29 cellular contexts compared by ENCODE assay signal in the genomic region with DNA sequence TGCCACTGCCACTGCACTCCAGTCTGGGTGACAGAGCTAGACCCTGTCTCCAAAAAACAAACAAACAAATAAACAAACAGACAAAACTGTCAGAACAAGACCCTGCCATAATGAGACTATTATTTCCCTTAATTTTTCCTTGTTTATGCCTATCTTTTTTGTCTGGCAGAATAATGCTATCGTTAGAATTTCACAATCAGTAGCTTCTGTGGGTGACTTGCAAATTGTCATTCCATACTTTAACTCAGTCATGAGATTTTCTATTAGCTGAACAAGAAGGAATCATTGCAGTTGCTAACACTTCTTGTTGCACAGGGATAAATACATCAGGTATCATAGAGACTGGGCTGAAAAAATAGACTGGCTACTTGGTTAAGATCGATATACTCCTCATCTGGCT.
"Had no signal": no experiment of that assay in that cellular context is flagged by ENCODE, and none has a peak within 500 bp of the region (broad histone marks: within the 10 kb centered on the region; RNA-seq: fewer than 3 reads in every experiment).

No MANE protein-coding gene starts in this region.

- H3K36me3 Mint-ChIP-seq: immature natural killer cell; naive thymus-derived CD8-positive, alpha-beta T cell; neural progenitor cell; stimulated activated memory B cell treated with anti-CD40 and anti-IgM and Interleukin-4, amounts not matched to agents 10 μg/mL and 1 μg/mL and 100 μg/mL, for 72 hours had no signal

- H3K4me1 ChIP-seq: lower lobe of right lung, neural progenitor cell, parathyroid adenoma, right atrium auricular region, thyroid gland, transverse colon, upper lobe of left lung, vagina had no signal

- H3K4me3 Mint-ChIP-seq: immature natural killer cell; naive thymus-derived CD8-positive, alpha-beta T cell; nephron progenitor cell; neural progenitor cell; stimulated activated memory B cell treated with anti-CD40 and anti-IgM and Interleukin-4, amounts not matched to agents 10 μg/mL and 1 μg/mL and 100 μg/mL, for 72 hours; stimulated activated naive CD8-positive, alpha-beta T cell treated with anti-CD3 and anti-CD28 coated beads, Interleukin-15, amount 100 ng/mL, for 72 hours had no signal

- H3K27ac Mint-ChIP-seq: immature natural killer cell; naive thymus-derived CD8-positive, alpha-beta T cell; nephron progenitor cell; neural progenitor cell; stimulated activated memory B cell treated with anti-CD40 and anti-IgM and Interleukin-4, amounts not matched to agents 10 μg/mL and 1 μg/mL and 100 μg/mL, for 72 hours; stimulated activated naive CD8-positive, alpha-beta T cell treated with anti-CD3 and anti-CD28 coated beads, Interleukin-15, amount 100 ng/mL, for 72 hours had no signal

- H3K36me3 ChIP-seq: left lung, lower lobe of right lung, neural progenitor cell, neutrophil, right atrium auricular region, right lobe of liver, thyroid gland, transverse colon, upper lobe of left lung, vagina had no signal

- DNase-seq: hypothalamus; immature natural killer cell; kidney; left colon; left lung; lower lobe of right lung; mammary epithelial cell; mesenchymal stem cell; naive thymus-derived CD8-positive, alpha-beta T cell; nephron progenitor cell; occipital lobe; right lobe of liver; stimulated activated CD4-positive, alpha-beta T cell treated with anti-CD3 and anti-CD28 coated beads, Interleukin-1b, Interleukin-23, amount 100 ng/mL, for 48 hours; stimulated activated CD4-positive, alpha-beta T cell treated with anti-CD3 and anti-CD28 coated beads, Interleukin-2, amount 100 ng/mL, for 48 hours; stimulated activated CD4-positive, alpha-beta T cell treated with anti-CD3 and anti-CD28 coated beads, Interleukin-4, amount 100 ng/mL, for 4 hours; stimulated activated CD8-positive, alpha-beta memory T cell treated with anti-CD3 and anti-CD28 coated beads, Interleukin-4, amount 100 ng/mL, for 48 hours; stimulated activated naive CD4-positive, alpha-beta T cell treated with Interleukin-2 at 50 U/mL for 16 hours; stimulated activated naive CD8-positive, alpha-beta T cell treated with anti-CD3 and anti-CD28 coated beads, Interleukin-15, amount 100 ng/mL, for 72 hours; substantia nigra; thyroid gland; transverse colon; upper lobe of left lung had no signal

- H3K27me3 ChIP-seq: left lung, neural progenitor cell, neutrophil, right atrium auricular region, right lobe of liver, thyroid gland, transverse colon, upper lobe of left lung, vagina had no signal

- H3K4me1 Mint-ChIP-seq: immature natural killer cell had no signal

- H3K27ac ChIP-seq: left lung, lower lobe of right lung, neural progenitor cell, neutrophil, parathyroid adenoma, right atrium auricular region, right lobe of liver, thyroid gland, transverse colon, upper lobe of left lung, vagina had no signal

- H3K4me3 ChIP-seq: left lung, lower lobe of right lung, neural progenitor cell, right atrium auricular region, right lobe of liver, smooth muscle cell, thyroid gland, transverse colon, upper lobe of left lung, vagina had no signal

- H3K27me3 Mint-ChIP-seq: naive thymus-derived CD8-positive, alpha-beta T cell; stimulated activated memory B cell treated with anti-CD40 and anti-IgM and Interleukin-4, amounts not matched to agents 10 μg/mL and 1 μg/mL and 100 μg/mL, for 72 hours; stimulated activated naive CD8-positive, alpha-beta T cell treated with anti-CD3 and anti-CD28 coated beads, Interleukin-15, amount 100 ng/mL, for 72 hours had no signal

- H3K9me3 Mint-ChIP-seq: immature natural killer cell; naive thymus-derived CD8-positive, alpha-beta T cell; stimulated activated memory B cell treated with anti-CD40 and anti-IgM and Interleukin-4, amounts not matched to agents 10 μg/mL and 1 μg/mL and 100 μg/mL, for 72 hours; stimulated activated naive CD8-positive, alpha-beta T cell treated with anti-CD3 and anti-CD28 coated beads, Interleukin-15, amount 100 ng/mL, for 72 hours had no signal

- H3K9me3 ChIP-seq: left lung, lower lobe of right lung, neutrophil, right atrium auricular region, right lobe of liver, thyroid gland, transverse colon, upper lobe of left lung, vagina had no signal

- ATAC-seq: left colon; left lung; lower lobe of right lung; naive thymus-derived CD8-positive, alpha-beta T cell; right lobe of liver; stimulated activated memory B cell treated with anti-CD40 and anti-IgM and Interleukin-4, amounts not matched to agents 10 μg/mL and 1 μg/mL and 100 μg/mL, for 72 hours; stimulated activated naive CD8-positive, alpha-beta T cell treated with anti-CD3 and anti-CD28 coated beads, Interleukin-15, amount 100 ng/mL, for 72 hours had no signal
